In the genomic region with DNA sequence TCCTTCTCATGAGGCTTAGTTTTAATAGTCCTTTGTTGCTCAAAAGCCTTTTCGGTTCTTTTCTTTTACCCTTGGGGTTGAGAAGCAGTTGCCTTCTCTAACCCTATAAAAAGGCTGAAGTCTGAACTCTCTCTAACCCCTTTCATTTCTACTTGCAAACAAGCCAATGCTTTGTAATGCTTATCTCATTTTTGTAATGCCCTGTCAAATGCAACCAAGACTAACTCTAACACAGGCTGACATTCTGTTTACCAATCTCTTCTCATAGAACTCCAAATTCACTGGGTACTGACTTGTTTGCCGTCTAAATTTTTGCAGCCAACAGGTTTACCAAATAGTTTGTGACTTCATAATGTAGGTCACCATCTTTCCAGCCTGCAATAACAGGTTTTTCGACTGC, we compare ENCODE assay signal across 18 cellular contexts.
DNase-seq lines count a peak whose midpoint lies in the region; ATAC-seq, FAIRE-seq and TF ChIP-seq lines count a peak whose summit lies in the region.
"Had no signal": no experiment of that assay in that cellular context is flagged by ENCODE, and none has a peak within 500 bp of the region (broad histone marks: within the 10 kb centered on the region; RNA-seq: fewer than 3 reads in every experiment).

No MANE protein-coding gene starts in this region.

- H3K79me2 ChIP-seq in GM23338 (replicated peaks; ENCODE audit: insufficient read depth) = no peaks in the 10 kb centered on the region

- no peaks in the 10 kb centered on the region for H3K9me3 Mint-ChIP-seq in GM23338
- peaks cover 24% of the 10 kb centered on the region for H3K9me3 Mint-ChIP-seq in progenitor cell of endocrine pancreas (ENCODE audit: low read depth)
- H3K9me3 Mint-ChIP-seq: HFFc6 had no signal

- H4K20me1 ChIP-seq in GM23338 (replicated peaks; ENCODE audit: insufficient read depth) = no peaks in the 10 kb centered on the region

- no peak for TF ChIP-seq EP300 in gastroesophageal sphincter (IDR thresholded peaks at IDR 0.05)

- ATAC-seq in GM23338 (no peak), gastroesophageal sphincter (no peak)

- TF ChIP-seq CTCF in GM23338 (conservative IDR thresholded peaks at IDR 0.05; ENCODE audit: low read depth in 2 of 2) (no peak), fibroblast of the aortic adventitia (IDR thresholded peaks at IDR 0.05; ENCODE audit: insufficient read depth, low read length) (no peak), progenitor cell of endocrine pancreas (IDR thresholded peaks at IDR 0.05; ENCODE audit: unreplicated experiment) (no peak), gastroesophageal sphincter (IDR thresholded peaks at IDR 0.05) (no peak)

- H3K36me3 Mint-ChIP-seq in GM23338 (ENCODE audit: low read depth) (no peaks in the 10 kb centered on the region), progenitor cell of endocrine pancreas (ENCODE audit: insufficient read depth) (peaks cover 1% of the 10 kb centered on the region)
- H3K36me3 Mint-ChIP-seq: CD4-positive, alpha-beta memory T cell had no signal

- H3K4me3 ChIP-seq in GM23338 (no peak overlapping the region), fibroblast of the aortic adventitia (ENCODE audit: low read depth, low read length) (no peak overlapping the region), gastroesophageal sphincter (no peak overlapping the region)
- H3K4me3 ChIP-seq: HAP-1 had no signal

- no peaks in the 10 kb centered on the region for H3F3A ChIP-seq in GM23338 (replicated peaks; ENCODE audit: low read depth)

- H3K27me3 Mint-ChIP-seq in GM23338 (ENCODE audit: insufficient read depth, low read depth, poor library complexity) (no peaks in the 10 kb centered on the region), progenitor cell of endocrine pancreas (no peaks in the 10 kb centered on the region)
- H3K27me3 Mint-ChIP-seq: CD4-positive, alpha-beta memory T cell had no signal

- no peaks in the 10 kb centered on the region for H3K9me3 ChIP-seq in gastroesophageal sphincter
- H3K9me3 ChIP-seq: HAP-1 had no signal

- no peaks in the 10 kb centered on the region for H3K36me3 ChIP-seq in GM23338 (ENCODE audit: insufficient read depth)
- no peaks in the 10 kb centered on the region for H3K36me3 ChIP-seq in gastroesophageal sphincter
- H3K36me3 ChIP-seq: HAP-1 had no signal

- peak; percentile 23 for FAIRE-seq in TTC549 (lab: Jason Lieb, UNC)
- FAIRE-seq: G401.6, GM12892 had no signal

- H3K27me3 ChIP-seq in GM23338 (ENCODE audit: insufficient read depth) (no peaks in the 10 kb centered on the region), gastroesophageal sphincter (no peaks in the 10 kb centered on the region)

- WGBS in gastroesophageal sphincter (ENCODE audit: low coverage in 1 of 2), 2 donors = 41 to 47% methylated on average over 2 to 3 of the region's 3 CpGs

- H3K27ac Mint-ChIP-seq in GM23338 (no peak overlapping the region), progenitor cell of endocrine pancreas (peak overlapping the region; percentile 87)
- H3K27ac Mint-ChIP-seq: CD4-positive, alpha-beta memory T cell; HFFc6 had no signal

- H3K9me2 ChIP-seq in GM23338 (ENCODE audit: insufficient read depth) = no peaks in the 10 kb centered on the region

- H3K4me1 Mint-ChIP-seq in GM23338 (peaks cover 5% of the 10 kb centered on the region; the same call in 2 of the 3 replicates), progenitor cell of endocrine pancreas (ENCODE audit: low read depth) (peaks cover 40% of the 10 kb centered on the region)
- H3K4me1 Mint-ChIP-seq: CD4-positive, alpha-beta memory T cell had no signal

- no peak overlapping the region for H3K4me3 Mint-ChIP-seq in GM23338
- peak overlapping the region; percentile 11 for H3K4me3 Mint-ChIP-seq in progenitor cell of endocrine pancreas (ENCODE audit: low read depth)
- H3K4me3 Mint-ChIP-seq: CD4-positive, alpha-beta memory T cell; HFFc6 had no signal

- H3K27ac ChIP-seq in GM23338 (ENCODE audit: low read depth) = no peak overlapping the region
- H3K27ac ChIP-seq in gastroesophageal sphincter = no peak overlapping the region

- no peak for TF ChIP-seq POLR2A in gastroesophageal sphincter (IDR thresholded peaks at IDR 0.05)

- DNase-seq in GM23338 (ENCODE audit: low spot score) (no peak), fibroblast of the aortic adventitia (ENCODE audit: low read depth) (peak; percentile 41), progenitor cell of endocrine pancreas (ENCODE audit: low spot score, unreplicated experiment) (no peak), NCI-H1417 treated with DMSO at 0.1 percent for 48 hours (lab: John Stamatoyannopoulos, UW) (no peak), epidermal melanocyte (ENCODE audit: insufficient read length, low spot score) (no peak)
- no peak for DNase-seq in stimulated activated CD8-positive, alpha-beta memory T cell treated with anti-CD3 and anti-CD28 coated beads, Interleukin-4, amount 100 ng/mL, for 48 hours
- DNase-seq: C1 segment of cervical spinal cord; Calu3; CD4-positive, alpha-beta memory T cell; COR-L47; DMS53; DND-41; HFFc6 had no signal

- H2AFZ ChIP-seq in GM23338 = 0 out of 2 replicates have a peak overlapping the region, but pooled peaks have one; percentile 1

- H3K4me1 ChIP-seq in GM23338 (ENCODE audit: insufficient read depth) = no peaks in the 10 kb centered on the region; the same call in 1 of the 2 replicates
- no peaks in the 10 kb centered on the region for H3K4me1 ChIP-seq in gastroesophageal sphincter
- H3K4me1 ChIP-seq: HAP-1 had no signal

- no peak overlapping the region for H3K4me2 ChIP-seq in GM23338

TF ChIP-seq in GM23338, 12 proteins besides CTCF, POLR2A, EP300 and RAD21:
- TF ChIP-seq STAT1 (IDR thresholded peaks at IDR 0.05; ENCODE audit: unreplicated experiment) = no peak
- TF ChIP-seq NANOG (IDR thresholded peaks at IDR 0.05; ENCODE audit: borderline replicate concordance) = no peak
- TF ChIP-seq EZH2phosphoT487 (IDR thresholded peaks at IDR 0.05; ENCODE audit: unreplicated experiment) = no peak
